Comparison of ENCODE assay signal across 27 cellular contexts in the genomic region with DNA sequence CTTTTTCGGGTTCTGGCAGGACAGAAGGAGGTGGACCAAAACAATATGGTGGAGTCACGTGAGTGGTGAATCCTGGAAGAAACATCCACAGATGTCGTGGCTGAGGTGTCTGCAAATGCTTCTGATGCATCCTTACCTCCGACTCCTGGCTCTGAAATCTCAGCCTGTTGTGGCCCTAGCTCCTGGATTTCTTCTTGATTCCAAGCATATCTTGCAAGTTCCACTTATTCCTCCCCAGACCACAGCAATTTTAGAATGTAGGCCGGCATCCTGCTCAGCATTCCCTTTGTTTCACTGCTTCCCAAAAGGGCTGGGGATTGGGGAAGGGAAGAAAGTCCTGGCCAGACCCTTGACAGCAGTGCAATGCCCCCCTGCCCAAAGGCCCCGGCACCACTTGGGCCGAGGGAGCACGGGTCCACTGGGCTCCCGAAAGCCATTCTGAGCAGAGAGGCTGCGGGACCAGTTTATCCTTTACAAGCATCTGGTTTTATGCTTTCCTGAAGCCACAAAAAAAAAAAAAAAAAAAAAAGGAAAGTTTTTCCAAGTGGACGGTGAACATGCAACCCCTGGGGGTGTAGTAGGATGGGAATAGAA. TPM values are rescaled to one million over a fixed set of nuclear protein-coding genes. Genes with fewer than 3 reads are reported as not detected.
DNase-seq lines count a peak whose midpoint lies in the region; ATAC-seq and TF ChIP-seq lines count a peak whose summit lies in the region.
"Had no signal": no experiment of that assay in that cellular context is flagged by ENCODE, and none has a peak within 500 bp of the region (broad histone marks: within the 10 kb centered on the region; RNA-seq: fewer than 3 reads in every experiment).

No MANE protein-coding gene starts in this region.

- H3K36me3 ChIP-seq in tibial artery: no peaks in the 10 kb centered on the region
- H3K36me3 ChIP-seq: BE2C, ovary, SJSA1 had no signal

- no peak overlapping the region for H3K27ac ChIP-seq in tibial artery
- H3K27ac ChIP-seq: 22Rv1, ovary, SJSA1 had no signal

- ATAC-seq in WTC11: no peak
- ATAC-seq in activated CD4-positive, alpha-beta T cell treated with anti-CD3 and anti-CD28 coated beads for 36 hours: no peak
- ATAC-seq: activated CD8-positive, alpha-beta T cell treated with anti-CD3 and anti-CD28 coated beads for 36 hours; activated naive CD4-positive, alpha-beta T cell treated with anti-CD3 and anti-CD28 coated beads, Interleukin-2, amount 50 U/mL, for 72 hours; activated T-helper 17 cell treated with anti-CD3 and anti-CD28 coated beads, Interleukin-2, amount 50 U/mL, for 72 hours; stimulated activated effector memory CD8-positive, alpha-beta T cell treated with anti-CD3 and anti-CD28 coated beads, Interleukin-12 subunit alpha, Interleukin-12 subunit beta, amount 100 ng/mL, for 72 hours had no signal

- in situ Hi-C loops in astrocyte of the cerebellum (cut with HindIII; ENCODE audit: low sequenced_read_pairs): no loop called here

- no peaks in the 10 kb centered on the region for H3K9me3 Mint-ChIP-seq in WTC11
- no peaks in the 10 kb centered on the region for H3K9me3 Mint-ChIP-seq in activated CD4-positive, alpha-beta T cell treated with anti-CD3 and anti-CD28 coated beads for 36 hours (ENCODE audit: low read depth)
- H3K9me3 Mint-ChIP-seq: activated CD8-positive, alpha-beta T cell treated with anti-CD3 and anti-CD28 coated beads for 36 hours; activated naive CD4-positive, alpha-beta T cell treated with anti-CD3 and anti-CD28 coated beads, Interleukin-2, amount 50 U/mL, for 72 hours; activated T-helper 17 cell treated with anti-CD3 and anti-CD28 coated beads, Interleukin-2, amount 50 U/mL, for 72 hours; nephron; stimulated activated effector memory CD8-positive, alpha-beta T cell treated with anti-CD3 and anti-CD28 coated beads, Interleukin-12 subunit alpha, Interleukin-12 subunit beta, amount 100 ng/mL, for 72 hours had no signal

- POLR2A ChIA-PET in WTC11 (lab: Charles Lee): interaction anchor here (0.6 kb wide), 1 partner anchor 52 kb away, joined by 6 read pairs; no protein-coding TSS in a partner anchor
- POLR2A ChIA-PET in activated CD4-positive, alpha-beta T cell treated with anti-CD3 and anti-CD28 coated beads for 36 hours (lab: Charles Lee): no interaction called here

- H3K27me3 ChIP-seq in tibial artery: peaks cover 0 to 15% of the 10 kb centered on the region in 2 donors
- H3K27me3 ChIP-seq: ovary, SJSA1 had no signal

- TF ChIP-seq CTCF in astrocyte of the cerebellum (IDR thresholded peaks at IDR 0.05; ENCODE audit: low read depth, low read length, missing control alignments) (no peak), WTC11 (IDR thresholded peaks at IDR 0.05) (no peak), tibial artery (IDR thresholded peaks at IDR 0.05) (no peak)

- intact Hi-C loops in activated CD4-positive, alpha-beta T cell treated with anti-CD3 and anti-CD28 coated beads for 36 hours (cut with DNase I, micrococcal nuclease): no loop called here
- intact Hi-C loops in tibial artery (cut with DNase I; ENCODE audit: low total_unique reads): no loop called here

- H3K4me3 Mint-ChIP-seq in WTC11: no peak overlapping the region
- H3K4me3 Mint-ChIP-seq in activated CD4-positive, alpha-beta T cell treated with anti-CD3 and anti-CD28 coated beads for 36 hours: no peak overlapping the region
- H3K4me3 Mint-ChIP-seq: activated CD8-positive, alpha-beta T cell treated with anti-CD3 and anti-CD28 coated beads for 36 hours; activated T-helper 17 cell treated with anti-CD3 and anti-CD28 coated beads, Interleukin-2, amount 50 U/mL, for 72 hours; nephron; stimulated activated effector memory CD8-positive, alpha-beta T cell treated with anti-CD3 and anti-CD28 coated beads, Interleukin-12 subunit alpha, Interleukin-12 subunit beta, amount 100 ng/mL, for 72 hours had no signal

- peaks cover 5% of the 10 kb centered on the region for H3K27me3 Mint-ChIP-seq in WTC11 (ENCODE audit: low read depth)
- peaks cover 32% of the 10 kb centered on the region for H3K27me3 Mint-ChIP-seq in activated CD4-positive, alpha-beta T cell treated with anti-CD3 and anti-CD28 coated beads for 36 hours

- DNase-seq in NCI-H2171 (lab: John Stamatoyannopoulos, UW): peak; percentile 77
- no peak for DNase-seq in NCI-H2171 treated with DMSO at 0.1 percent for 48 hours (lab: John Stamatoyannopoulos, UW)
- peak; percentile 35 for DNase-seq in astrocyte of the cerebellum (ENCODE audit: low read depth)
- peak; percentile 49 for DNase-seq in myocyte (ENCODE audit: low read depth)
- no peak for DNase-seq in WTC11 (ENCODE audit: low spot score)
- DNase-seq in stimulated activated naive CD4-positive, alpha-beta T cell treated with Interleukin-2 at 50 U/mL for 16 hours (lab: John Stamatoyannopoulos, UW): no peak
- DNase-seq in activated CD4-positive, alpha-beta T cell treated with anti-CD3 and anti-CD28 coated beads for 36 hours: no peak
- DNase-seq in tibial artery: no peak
- DNase-seq: activated CD4-positive, alpha-beta T cell treated with anti-CD3 and anti-CD28 coated beads for 1 hour; activated CD8-positive, alpha-beta T cell treated with anti-CD3 and anti-CD28 coated beads for 36 hours; aorta; BE2C; central memory CD4-positive, alpha-beta T cell; NCI-H2081; ovary; retina; stimulated activated CD4-positive, alpha-beta T cell treated with anti-CD3 and anti-CD28 coated beads, Interleukin-4, amount 100 ng/mL, for 24 hours had no signal

- H3K36me3 Mint-ChIP-seq in WTC11: no peaks in the 10 kb centered on the region
- H3K36me3 Mint-ChIP-seq in activated CD4-positive, alpha-beta T cell treated with anti-CD3 and anti-CD28 coated beads for 36 hours (ENCODE audit: low read depth): no peaks in the 10 kb centered on the region
- H3K36me3 Mint-ChIP-seq: activated naive CD4-positive, alpha-beta T cell treated with anti-CD3 and anti-CD28 coated beads, Interleukin-2, amount 50 U/mL, for 72 hours; stimulated activated effector memory CD8-positive, alpha-beta T cell treated with anti-CD3 and anti-CD28 coated beads, Interleukin-12 subunit alpha, Interleukin-12 subunit beta, amount 100 ng/mL, for 72 hours had no signal

- no peak overlapping the region for H3K4me3 ChIP-seq in astrocyte of the cerebellum (ENCODE audit: low read depth, low read length)
- no peak overlapping the region for H3K4me3 ChIP-seq in tibial artery
- H3K4me3 ChIP-seq: lung, ovary, SJSA1 had no signal

- peaks cover 10% of the 10 kb centered on the region for H3K4me1 Mint-ChIP-seq in WTC11
- peaks cover 3% of the 10 kb centered on the region for H3K4me1 Mint-ChIP-seq in activated CD4-positive, alpha-beta T cell treated with anti-CD3 and anti-CD28 coated beads for 36 hours
- H3K4me1 Mint-ChIP-seq: activated T-helper 17 cell treated with anti-CD3 and anti-CD28 coated beads, Interleukin-2, amount 50 U/mL, for 72 hours had no signal

- no peaks in the 10 kb centered on the region for H3K9me3 ChIP-seq in tibial artery
- H3K9me3 ChIP-seq: BE2C, ovary, SJSA1 had no signal

- H3K27ac Mint-ChIP-seq in WTC11: no peak overlapping the region
- H3K27ac Mint-ChIP-seq in activated CD4-positive, alpha-beta T cell treated with anti-CD3 and anti-CD28 coated beads for 36 hours: no peak overlapping the region
- H3K27ac Mint-ChIP-seq: activated CD8-positive, alpha-beta T cell treated with anti-CD3 and anti-CD28 coated beads for 36 hours; activated T-helper 17 cell treated with anti-CD3 and anti-CD28 coated beads, Interleukin-2, amount 50 U/mL, for 72 hours; nephron; stimulated activated effector memory CD8-positive, alpha-beta T cell treated with anti-CD3 and anti-CD28 coated beads, Interleukin-12 subunit alpha, Interleukin-12 subunit beta, amount 100 ng/mL, for 72 hours had no signal

- H3K4me1 ChIP-seq in tibial artery: peaks cover 0 to 9% (median 3%) of the 10 kb centered on the region in 4 donors
- H3K4me1 ChIP-seq: BE2C had no signal

- CTCF ChIA-PET in WTC11 (lab: Charles Lee): interaction anchor here (0.7 to 1.3 kb wide), 7 partner anchors 9 to 339 kb away, joined by 3 to 6 read pairs (median 3); no protein-coding TSS in a partner anchor
- CTCF ChIA-PET in activated CD4-positive, alpha-beta T cell treated with anti-CD3 and anti-CD28 coated beads for 36 hours (lab: Charles Lee): interaction anchor here (0.8 kb wide), 1 partner anchor 1122 kb away, joined by 3 read pairs; no protein-coding TSS in a partner anchor

TF ChIP-seq in WTC11, 78 proteins besides CTCF, POLR2A, EP300 and RAD21:
- TF ChIP-seq FOXP1 (CRISPR knock-in tag; IDR thresholded peaks at IDR 0.05; ENCODE audit: borderline replicate concordance): no peak
- no peak for TF ChIP-seq ZNF219 (CRISPR knock-in tag; IDR thresholded peaks at IDR 0.05; ENCODE audit: borderline replicate concordance)
- no peak for TF ChIP-seq ZNF138 (CRISPR knock-in tag; conservative IDR thresholded peaks at IDR 0.05)
- TF ChIP-seq, protein P1, sequence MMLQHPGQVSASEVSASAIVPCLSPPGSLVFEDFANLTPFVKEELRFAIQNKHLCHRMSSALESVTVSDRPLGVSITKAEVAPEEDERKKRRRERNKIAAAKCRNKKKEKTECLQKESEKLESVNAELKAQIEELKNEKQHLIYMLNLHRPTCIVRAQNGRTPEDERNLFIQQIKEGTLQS (CRISPR knock-in tag; conservative IDR thresholded peaks at IDR 0.05): no peak
- no peak for TF ChIP-seq ZBTB21 (CRISPR knock-in tag; IDR thresholded peaks at IDR 0.05; ENCODE audit: borderline replicate concordance)
- no peak for TF ChIP-seq GRHL2 (CRISPR knock-in tag; IDR thresholded peaks at IDR 0.05; ENCODE audit: insufficient replicate concordance, severe bottlenecking)
TF ChIP-seq in WTC11: peak in this region for 0.

RNA-seq across cellular contexts. Expression of gene ADRA1D, which starts 32.8 kb away (rescaled TPM):
- total RNA-seq in myocyte (not detected in 2 replicates), WTC11 (2021) (0.41 to 0.57 TPM (median 0.48 TPM) in 3 replicates)
- not detected for polyA plus RNA-seq in myocyte (2012)
- total RNA-seq in activated CD4-positive, alpha-beta T cell treated with anti-CD3 and anti-CD28 coated beads for 36 hours: not detected
- total RNA-seq: activated CD8-positive, alpha-beta T cell treated with anti-CD3 and anti-CD28 coated beads for 36 hours; activated naive CD4-positive, alpha-beta T cell treated with anti-CD3 and anti-CD28 coated beads, Interleukin-2, amount 50 U/mL, for 72 hours; activated T-helper 17 cell treated with anti-CD3 and anti-CD28 coated beads, Interleukin-2, amount 50 U/mL, for 72 hours; mononuclear cell; SJSA1; T-helper 1 cell treated with Interleukin-12 subunit alpha and Interleukin-12 subunit beta and Interleukin-4 antibody, amounts not matched to agents 30 ng/mL and 1 ng/mL, for 36 hours had no signal
- polyA plus RNA-seq: keratinocyte had no signal

Comparison
In these comparisons a context has a peak if more than half of its experiments do, and no peak if none do; other contexts are left out.
1. DNase-seq: peak in NCI-H2171 (single experiment), astrocyte of the cerebellum (single experiment) and myocyte (single experiment); none in NCI-H2171 treated with DMSO at 0.1 percent for 48 hours (single experiment), WTC11 (single experiment), stimulated activated naive CD4-positive, alpha-beta T cell treated with Interleukin-2 at 50 U/mL for 16 hours (single experiment), activated CD4-positive, alpha-beta T cell treated with anti-CD3 and anti-CD28 coated beads for 36 hours (single experiment) and tibial artery (0 of 2).